ENCODE assay signal across 7 cellular contexts in the genomic region with DNA sequence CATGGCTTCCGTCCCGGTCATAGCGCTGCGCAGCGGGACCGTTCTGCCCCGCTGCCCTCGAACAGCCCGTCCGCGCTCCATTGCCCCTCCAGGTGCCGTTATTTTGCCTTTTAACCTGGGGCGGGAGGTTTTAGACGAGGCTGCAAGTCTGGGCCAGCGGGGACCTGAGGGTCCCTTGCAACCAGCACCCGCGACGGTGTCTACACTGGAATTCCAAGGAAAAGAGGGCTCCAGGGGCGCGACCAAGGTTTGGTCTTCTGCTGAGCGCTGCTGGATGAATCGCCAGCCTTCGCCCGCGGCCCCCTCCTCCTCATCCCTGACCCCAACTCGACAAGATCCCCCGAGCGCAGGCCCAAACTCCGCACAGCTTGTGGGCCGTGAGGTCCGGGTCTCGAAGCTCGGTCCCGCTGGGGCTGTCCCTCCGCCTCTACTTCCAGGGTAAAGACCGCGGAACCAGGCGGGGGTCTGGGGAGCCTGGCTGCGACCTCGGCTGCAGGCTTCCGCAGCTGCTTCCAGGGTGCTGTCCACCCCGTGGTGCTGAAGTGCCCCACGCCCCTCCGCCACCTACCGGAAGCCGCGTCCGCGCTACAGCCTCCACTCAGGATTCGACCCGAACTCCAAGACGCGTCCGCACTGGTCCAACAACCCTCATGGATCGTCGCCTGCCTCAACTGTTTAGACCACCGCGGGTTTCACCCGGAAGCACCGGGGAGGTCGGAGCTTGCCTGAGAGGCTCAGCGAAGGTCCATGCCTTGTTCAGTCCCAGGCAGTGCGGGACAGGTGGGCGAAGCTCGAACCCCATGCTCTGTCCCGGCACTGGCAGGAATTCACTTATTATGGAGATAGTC. TPM values are rescaled to one million over a fixed set of nuclear protein-coding genes. Genes with fewer than 3 reads are reported as not detected.
DNase-seq lines count a peak whose midpoint lies in the region; ATAC-seq, FAIRE-seq and TF ChIP-seq lines count a peak whose summit lies in the region.

No MANE protein-coding gene starts in this region.

- H3K36me3 ChIP-seq in lower lobe of right lung (no peaks in the 10 kb centered on the region), vagina (no peaks in the 10 kb centered on the region)

- H3K27me3 ChIP-seq in lower lobe of right lung (ENCODE audit: low read depth) (peaks cover 45% of the 10 kb centered on the region), vagina (no peaks in the 10 kb centered on the region)

- no peaks in the 10 kb centered on the region for H3K9me3 ChIP-seq in lower lobe of right lung
- no peaks in the 10 kb centered on the region for H3K9me3 ChIP-seq in vagina

- H3K27ac ChIP-seq in lower lobe of right lung (no peak overlapping the region), vagina (no peak overlapping the region)

- no peak for TF ChIP-seq POLR2A in GM12892 (IDR thresholded peaks at IDR 0.05; ENCODE audit: low read depth, low read length)
- no peak for TF ChIP-seq POLR2A in vagina (IDR thresholded peaks at IDR 0.05)

- peak; percentile 61 for TF ChIP-seq CTCF in lower lobe of right lung (IDR thresholded peaks at IDR 0.05)
- peak in 1 of 3 experiments; percentile 59 for TF ChIP-seq CTCF in vagina (IDR thresholded peaks at IDR 0.05)

- peak; percentile 76 for DNase-seq in HK-2 (ENCODE audit: unreplicated experiment)
- peak; percentile 71 for DNase-seq in activated CD4-positive, alpha-beta T cell treated with anti-CD3 and anti-CD28 coated beads for 48 hours
- peak; percentile 75 for DNase-seq in dermis blood vessel endothelial cell
- DNase-seq in lower lobe of right lung: peak; percentile 84
- peak; percentile 11 for DNase-seq in stimulated activated CD8-positive, alpha-beta memory T cell treated with anti-CD3 and anti-CD28 coated beads, Interleukin-12 subunit alpha, Interleukin-12 subunit beta, amount 100 ng/mL, for 4 hours (ENCODE audit: low read depth)
- no peak for DNase-seq in GM12892 (ENCODE audit: insufficient read length)
- DNase-seq in vagina (ENCODE audit: extremely low spot score in 2 of 2): no peak

- peaks cover 46% of the 10 kb centered on the region for H3K4me1 ChIP-seq in lower lobe of right lung
- peaks cover 31% of the 10 kb centered on the region for H3K4me1 ChIP-seq in vagina

- no peak for FAIRE-seq in GM12892 (lab: Jason Lieb, UNC)

- intact Hi-C loops in lower lobe of right lung (cut with DNase I) (no loop called here), vagina (cut with DNase I) (no loop called here)

- H3K4me3 ChIP-seq in lower lobe of right lung (peak overlapping the region; percentile 25), vagina (peak overlapping the region in 1 of 2 donors; percentile 21)

- ATAC-seq in lower lobe of right lung: peak; percentile 39 to 63

RNA-seq across cellular contexts. Expression of gene CA4, which starts 10.1 kb away (rescaled TPM):
- total RNA-seq in dermis blood vessel endothelial cell (3.2 and 4.0 TPM in 2 replicates), lower lobe of right lung (72.8 TPM), vagina (not detected)
- polyA plus RNA-seq in GM12892 (2012; ENCODE audit: missing spikeins): not detected

Comparison
In these comparisons a context has a peak if more than half of its experiments do, and no peak if none do; other contexts are left out.
1. DNase-seq: peak in HK-2 (single experiment), activated CD4-positive, alpha-beta T cell treated with anti-CD3 and anti-CD28 coated beads for 48 hours (single experiment), dermis blood vessel endothelial cell (single experiment), lower lobe of right lung (single experiment) and stimulated activated CD8-positive, alpha-beta memory T cell treated with anti-CD3 and anti-CD28 coated beads, Interleukin-12 subunit alpha, Interleukin-12 subunit beta, amount 100 ng/mL, for 4 hours (single experiment); none in GM12892 (single experiment) and vagina (0 of 2).
2. RNA of gene CA4, which starts 10.1 kb away (total RNA-seq): 72.8 TPM in lower lobe of right lung (single experiment); 3.2 to 4.0 TPM in dermis blood vessel endothelial cell and not detected in vagina (single experiment); every median in the first group is over 10 times any median in the second.